Comparison of ENCODE assay signal across 13 cellular contexts in the genomic region with DNA sequence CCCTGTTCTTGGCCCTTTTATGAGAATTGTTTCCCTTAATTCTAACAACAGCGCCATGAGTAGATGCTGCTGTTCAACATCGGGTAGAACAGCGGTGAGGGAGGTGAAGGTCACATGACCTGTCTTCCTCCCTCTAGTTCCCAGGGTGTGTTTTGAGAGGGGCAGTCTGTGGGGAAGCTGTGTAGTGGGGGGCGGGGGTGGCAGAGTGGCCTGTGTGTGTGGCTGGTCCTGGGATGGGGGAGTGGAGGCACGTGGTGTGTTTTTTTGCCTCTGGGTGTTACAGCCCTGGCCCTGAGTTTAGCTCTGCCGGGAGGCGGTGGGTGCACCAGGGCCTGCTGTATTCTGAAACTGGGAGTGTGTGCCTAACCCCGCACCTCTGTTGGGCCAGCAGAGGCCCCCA.
DNase-seq lines count a peak whose midpoint lies in the region; ATAC-seq and TF ChIP-seq lines count a peak whose summit lies in the region.
"Had no signal": no experiment of that assay in that cellular context is flagged by ENCODE, and none has a peak within 500 bp of the region (broad histone marks: within the 10 kb centered on the region; RNA-seq: fewer than 3 reads in every experiment).

No MANE protein-coding gene starts in this region.

- H3K4me3 ChIP-seq in left ventricle myocardium inferior (no peak overlapping the region), heart right ventricle (no peak overlapping the region), fibroblast of villous mesenchyme (ENCODE audit: low read depth, low read length) (no peak overlapping the region), ovary (no peak overlapping the region)
- H3K4me3 ChIP-seq: GM23248 had no signal

- no peaks in the 10 kb centered on the region for H3K36me3 Mint-ChIP-seq in activated CD4-positive, alpha-beta T cell treated with anti-CD3 and anti-CD28 coated beads, Interleukin-2, amount 10 ng/mL, durations not matched to agents 24 days and 14 days (ENCODE audit: low read depth)

- H3K27ac ChIP-seq in left ventricle myocardium inferior (replicated peaks) = peak overlapping the region; percentile 5
- peak overlapping the region in 4 of 10 donors; percentile 10 to 42 (median 23) for H3K27ac ChIP-seq in heart right ventricle
- no peak overlapping the region for H3K27ac ChIP-seq in ovary
- H3K27ac ChIP-seq: 22Rv1, C4-2B, GM23248 had no signal

- no peak overlapping the region for H3K27ac Mint-ChIP-seq in activated CD4-positive, alpha-beta T cell treated with anti-CD3 and anti-CD28 coated beads, Interleukin-2, amount 10 ng/mL, durations not matched to agents 24 days and 14 days
- H3K27ac Mint-ChIP-seq: CD4-positive, alpha-beta T cell had no signal

- H3K4me3 Mint-ChIP-seq in activated CD4-positive, alpha-beta T cell treated with anti-CD3 and anti-CD28 coated beads, Interleukin-2, amount 10 ng/mL, durations not matched to agents 24 days and 14 days = no peak overlapping the region
- H3K4me3 Mint-ChIP-seq: CD4-positive, alpha-beta T cell had no signal

- WGBS in heart right ventricle, 2 donors = 70 to 81% methylated on average over 8 of the region's 8 CpGs
- 13 to 36% (median 14%) methylated on average over 8 of the region's 8 CpGs for WGBS in ovary, 3 donors

- no peaks in the 10 kb centered on the region for H3K27me3 ChIP-seq in left ventricle myocardium inferior (ENCODE audit: low read depth)
- no peaks in the 10 kb centered on the region for H3K27me3 ChIP-seq in heart right ventricle
- no peaks in the 10 kb centered on the region for H3K27me3 ChIP-seq in ovary

- TF ChIP-seq EP300 in ovary (IDR thresholded peaks at IDR 0.05) = no peak

- no peak for DNase-seq in left ventricle myocardium inferior
- no peak for DNase-seq in heart right ventricle
- peak; percentile 17 for DNase-seq in fibroblast of villous mesenchyme (ENCODE audit: low read depth)
- DNase-seq in ovary = peak in 3 of 5 donors; percentile 53 to 76 (median 63)
- no peak for DNase-seq in C1 segment of cervical spinal cord (lab: John Stamatoyannopoulos, UW)
- DNase-seq in activated CD4-positive, alpha-beta T cell treated with anti-CD3 and anti-CD28 coated beads, Interleukin-2, amount 10 ng/mL, durations not matched to agents 24 days and 14 days = no peak
- DNase-seq: Caco-2; CD4-positive, alpha-beta T cell; GM23248; HCEC 1CT had no signal

- H3K4me1 Mint-ChIP-seq in activated CD4-positive, alpha-beta T cell treated with anti-CD3 and anti-CD28 coated beads, Interleukin-2, amount 10 ng/mL, durations not matched to agents 24 days and 14 days = no peaks in the 10 kb centered on the region

- H3K9me3 Mint-ChIP-seq in activated CD4-positive, alpha-beta T cell treated with anti-CD3 and anti-CD28 coated beads, Interleukin-2, amount 10 ng/mL, durations not matched to agents 24 days and 14 days = no peaks in the 10 kb centered on the region
- H3K9me3 Mint-ChIP-seq: CD4-positive, alpha-beta T cell had no signal

- H3K36me3 ChIP-seq in left ventricle myocardium inferior (peaks cover 63% of the 10 kb centered on the region), heart right ventricle (peaks cover 0 to 87% (median 31%) of the 10 kb centered on the region in 9 donors), ovary (no peaks in the 10 kb centered on the region)

- TF ChIP-seq CTCF in left ventricle myocardium inferior (IDR thresholded peaks at IDR 0.05; ENCODE audit: borderline replicate concordance) (no peak), heart right ventricle (IDR thresholded peaks at IDR 0.05) (no peak), fibroblast of villous mesenchyme (IDR thresholded peaks at IDR 0.05; ENCODE audit: insufficient read depth, low read depth, low read length) (no peak), ovary (IDR thresholded peaks at IDR 0.05) (no peak)

- intact Hi-C loops in left ventricle myocardium inferior (cut with micrococcal nuclease) (loop anchor here (10.0 kb wide), 1 partner anchor 75 kb away; no protein-coding TSS in a partner anchor), heart right ventricle (cut with DNase I) (loop anchor here in 5 of 10 donors (5.0 to 10.0 kb wide), 5 partner anchors 73 to 208 kb away; no protein-coding TSS in a partner anchor), ovary (cut with DNase I) (loop anchor here in 3 of 4 donors (5.0 to 10.0 kb wide), 5 partner anchors 75 to 208 kb away; partner anchors contain the start of gene TSPAN9 (in 1 of the 3))
- intact Hi-C loops in activated CD4-positive, alpha-beta T cell treated with anti-CD3 and anti-CD28 coated beads, Interleukin-2, amount 10 ng/mL, durations not matched to agents 24 days and 14 days (cut with micrococcal nuclease) = no loop called here

- no peak for ATAC-seq in heart right ventricle
- no peak for ATAC-seq in GM18858 (IDR thresholded peaks at IDR 0.05; ENCODE audit: unreplicated experiment)

- peaks cover 76% of the 10 kb centered on the region for H3K4me1 ChIP-seq in left ventricle myocardium inferior
- peaks cover 7 to 85% (median 54%) of the 10 kb centered on the region in 9 donors for H3K4me1 ChIP-seq in heart right ventricle
- peaks cover 6% of the 10 kb centered on the region for H3K4me1 ChIP-seq in ovary (ENCODE audit: insufficient read depth)
- H3K4me1 ChIP-seq: Caco-2 had no signal

- no peaks in the 10 kb centered on the region for H3K9me3 ChIP-seq in left ventricle myocardium inferior (replicated peaks)
- no peaks in the 10 kb centered on the region for H3K9me3 ChIP-seq in heart right ventricle
- no peaks in the 10 kb centered on the region for H3K9me3 ChIP-seq in ovary
- H3K9me3 ChIP-seq: Caco-2 had no signal

- H3K27me3 Mint-ChIP-seq in activated CD4-positive, alpha-beta T cell treated with anti-CD3 and anti-CD28 coated beads, Interleukin-2, amount 10 ng/mL, durations not matched to agents 24 days and 14 days = peaks cover 5% of the 10 kb centered on the region

- TF ChIP-seq POLR2A in ovary (IDR thresholded peaks at IDR 0.05) = no peak

Comparison
In these comparisons a context has a peak if more than half of its experiments do, and no peak if none do; other contexts are left out.
1. DNase-seq: peak in fibroblast of villous mesenchyme (single experiment) and ovary (3 of 5); none in left ventricle myocardium inferior (single experiment), heart right ventricle (0 of 2), C1 segment of cervical spinal cord (0 of 14) and activated CD4-positive, alpha-beta T cell treated with anti-CD3 and anti-CD28 coated beads, Interleukin-2, amount 10 ng/mL, durations not matched to agents 24 days and 14 days (single experiment).